22 cellular contexts compared by ENCODE assay signal in genomic region chr4:46491455-46491854, GRCh38.
"Had no signal": no experiment of that assay in that cellular context is flagged by ENCODE, and none has a peak within 500 bp of the region (broad histone marks: within the 10 kb centered on the region; RNA-seq: fewer than 3 reads in every experiment).

No MANE protein-coding gene starts in this region.

- H3K9me3 Mint-ChIP-seq: neural progenitor cell; stimulated activated effector memory CD8-positive, alpha-beta T cell treated with anti-CD3 and anti-CD28 coated beads, Interleukin-12 subunit alpha, Interleukin-12 subunit beta, amount 100 ng/mL, for 72 hours had no signal

- H3K36me3 ChIP-seq: colonic mucosa, lower lobe of right lung, neural progenitor cell, right atrium auricular region, stomach, thyroid gland, vagina had no signal

- H3K4me3 Mint-ChIP-seq: dendritic cell treated with granulocyte-macrophage colony-stimulating factor and Interleukin-4, amounts not matched to agents 40 ng/mL and 50 ng/mL, for 4 days; naive B cell; natural killer cell treated with Interleukin-12 subunit alpha and Interleukin-12 subunit beta and Interleukin-15 and Interleukin-18, amount 100 ng/mL, for 72 hours; neural progenitor cell; stimulated activated effector memory CD8-positive, alpha-beta T cell treated with anti-CD3 and anti-CD28 coated beads, Interleukin-12 subunit alpha, Interleukin-12 subunit beta, amount 100 ng/mL, for 72 hours had no signal

- H3K4me3 ChIP-seq: colonic mucosa, lower lobe of right lung, neural progenitor cell, right atrium auricular region, smooth muscle cell, stomach, thyroid gland, vagina had no signal

- H3K27ac Mint-ChIP-seq: dendritic cell treated with granulocyte-macrophage colony-stimulating factor and Interleukin-4, amounts not matched to agents 40 ng/mL and 50 ng/mL, for 4 days; naive B cell; natural killer cell treated with Interleukin-12 subunit alpha and Interleukin-12 subunit beta and Interleukin-15 and Interleukin-18, amount 100 ng/mL, for 72 hours; neural progenitor cell; progenitor cell of endocrine pancreas; stimulated activated effector memory CD8-positive, alpha-beta T cell treated with anti-CD3 and anti-CD28 coated beads, Interleukin-12 subunit alpha, Interleukin-12 subunit beta, amount 100 ng/mL, for 72 hours had no signal

- H3K9me3 ChIP-seq: colonic mucosa, lower lobe of right lung, right atrium auricular region, stomach, thyroid gland, vagina had no signal

- H3K4me2 ChIP-seq: neural progenitor cell, smooth muscle cell had no signal

- ATAC-seq: left ventricle myocardium superior; lower lobe of right lung; natural killer cell treated with Interleukin-12 subunit alpha and Interleukin-12 subunit beta and Interleukin-15 and Interleukin-18, amount 100 ng/mL, for 72 hours; sciatic nerve; stimulated activated effector memory CD8-positive, alpha-beta T cell treated with anti-CD3 and anti-CD28 coated beads, Interleukin-12 subunit alpha, Interleukin-12 subunit beta, amount 100 ng/mL, for 72 hours had no signal

- H3K36me3 Mint-ChIP-seq: naive B cell; natural killer cell treated with Interleukin-12 subunit alpha and Interleukin-12 subunit beta and Interleukin-15 and Interleukin-18, amount 100 ng/mL, for 72 hours; neural progenitor cell; stimulated activated effector memory CD8-positive, alpha-beta T cell treated with anti-CD3 and anti-CD28 coated beads, Interleukin-12 subunit alpha, Interleukin-12 subunit beta, amount 100 ng/mL, for 72 hours had no signal

- DNase-seq: colonic mucosa; effector CD4-positive, alpha-beta T cell; hypothalamus; left ventricle myocardium superior; lower lobe of right lung; naive B cell; stimulated activated CD4-positive, alpha-beta T cell treated with anti-CD3 and anti-CD28 coated beads, Interleukin-2, amount 100 ng/mL, for 24 hours; stimulated activated CD4-positive, alpha-beta T cell treated with anti-CD3 and anti-CD28 coated beads, Interleukin-4, amount 100 ng/mL, for 24 hours; stimulated activated naive CD4-positive, alpha-beta T cell treated with Interleukin-2 at 50 U/mL for 16 hours; stomach; thyroid gland; trophoblast cell had no signal

- H3K79me2 ChIP-seq: parathyroid adenoma had no signal

- H3K4me1 Mint-ChIP-seq: naive B cell; stimulated activated effector memory CD8-positive, alpha-beta T cell treated with anti-CD3 and anti-CD28 coated beads, Interleukin-12 subunit alpha, Interleukin-12 subunit beta, amount 100 ng/mL, for 72 hours had no signal

- H3K27me3 ChIP-seq: colonic mucosa, neural progenitor cell, right atrium auricular region, stomach, thyroid gland, vagina had no signal

- H3K27ac ChIP-seq: colonic mucosa, lower lobe of right lung, neural progenitor cell, parathyroid adenoma, right atrium auricular region, stomach, thyroid gland, vagina had no signal

- H2AFZ ChIP-seq: neural progenitor cell, parathyroid adenoma had no signal

- H3K4me1 ChIP-seq: colonic mucosa, lower lobe of right lung, neural progenitor cell, parathyroid adenoma, right atrium auricular region, stomach, thyroid gland, vagina had no signal

- H3K27me3 Mint-ChIP-seq: dendritic cell treated with granulocyte-macrophage colony-stimulating factor and Interleukin-4, amounts not matched to agents 40 ng/mL and 50 ng/mL, for 4 days; naive B cell; natural killer cell treated with Interleukin-12 subunit alpha and Interleukin-12 subunit beta and Interleukin-15 and Interleukin-18, amount 100 ng/mL, for 72 hours; progenitor cell of endocrine pancreas had no signal
